Comparison of ENCODE assay signal across 20 cellular contexts in the genomic region with DNA sequence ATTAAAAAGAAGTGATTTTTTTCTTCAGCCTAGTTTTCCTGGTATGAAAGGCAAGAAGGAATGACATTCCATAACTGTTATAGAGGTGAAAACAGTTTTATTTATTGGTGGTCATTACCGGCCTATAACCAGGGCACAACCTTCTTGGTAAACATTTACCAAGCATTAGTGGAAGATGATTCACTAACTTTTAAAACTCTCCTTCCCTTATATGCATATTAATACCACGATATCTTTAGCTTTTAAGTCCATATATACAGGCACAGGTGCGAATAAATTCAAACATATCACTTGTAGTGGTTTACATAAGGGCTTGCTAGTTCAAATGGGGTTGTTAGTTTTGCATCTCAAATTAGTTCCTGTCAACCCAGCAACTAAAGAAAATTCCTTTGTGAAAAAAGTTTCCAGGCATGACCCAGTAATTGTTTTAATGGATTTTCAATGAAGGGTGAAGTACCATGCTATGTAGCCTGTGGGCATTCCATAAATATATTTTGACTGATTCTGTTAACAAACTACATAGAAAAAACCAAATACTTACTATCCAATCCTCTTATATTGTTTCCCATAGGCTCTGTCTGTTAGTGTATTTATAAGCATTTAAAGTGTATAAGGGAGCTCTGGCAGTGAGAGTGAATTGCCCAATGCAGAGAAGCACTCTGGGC.
"Had no signal": no experiment of that assay in that cellular context is flagged by ENCODE, and none has a peak within 500 bp of the region (broad histone marks: within the 10 kb centered on the region; RNA-seq: fewer than 3 reads in every experiment).

No MANE protein-coding gene starts in this region.

- H3K9me3 ChIP-seq: breast epithelium, pancreas, prostate gland, stomach, tibial artery, upper lobe of right lung had no signal

- H3K36me3 ChIP-seq: breast epithelium, pancreas, prostate gland, stomach, tibial artery, upper lobe of right lung had no signal

- DNase-seq: activated CD4-positive, alpha-beta T cell treated with anti-CD3 and anti-CD28 coated beads for 36 hours; activated CD4-positive, CD25-positive, alpha-beta regulatory T cell; activated CD8-positive, alpha-beta memory T cell treated with anti-CD3 and anti-CD28 coated beads, Interleukin-2, amount 10 ng/mL, durations not matched to agents 7 days and 5 days; activated CD8-positive, alpha-beta T cell treated with anti-CD3 and anti-CD28 coated beads, Interleukin-2, amount 10 ng/mL, durations not matched to agents 7 days and 5 days; activated T-cell treated with anti-CD3 and anti-CD28 coated beads, Interleukin-2, amount 50 U/mL, for 48 hours; dermis blood vessel endothelial cell; effector CD4-positive, alpha-beta T cell; mammary epithelial cell; naive thymus-derived CD4-positive, alpha-beta T cell; nucleus accumbens; pancreas; stimulated activated CD4-positive, alpha-beta T cell treated with anti-CD3 and anti-CD28 coated beads, Interleukin-15, amount 100 ng/mL, for 24 hours; stimulated activated CD4-positive, alpha-beta T cell treated with anti-CD3 and anti-CD28 coated beads, Interleukin-2, amount 100 ng/mL, for 24 hours; stimulated activated naive B cell treated with anti-CD40 and anti-IgM and Interleukin-4, amounts not matched to agents 10 μg/mL and 1 μg/mL and 100 μg/mL, for 72 hours; stomach; tibial artery; upper lobe of right lung had no signal

- H3K4me3 ChIP-seq: breast epithelium, pancreas, prostate gland, stomach, tibial artery, upper lobe of right lung had no signal

- H3K27ac ChIP-seq: breast epithelium, epithelial cell of prostate, pancreas, prostate gland, tibial artery, upper lobe of right lung had no signal
